In the genomic region with DNA sequence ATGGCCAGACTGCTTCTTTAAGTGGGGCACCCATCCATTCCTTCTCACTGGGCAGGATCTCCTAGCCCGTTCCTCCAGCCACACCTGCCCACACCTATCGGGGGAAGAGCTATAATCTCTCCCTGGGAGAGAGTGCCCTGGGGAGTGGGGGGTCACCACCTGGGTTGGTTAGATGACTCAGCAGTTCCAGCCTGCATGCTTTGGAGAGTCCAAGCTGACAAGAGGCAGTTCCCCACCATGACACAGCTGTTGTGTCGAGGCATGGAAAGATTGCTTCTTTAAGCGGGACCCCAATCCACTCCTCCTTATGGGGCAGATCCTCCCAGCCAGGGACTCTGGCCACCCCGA, we compare ENCODE assay signal across 2 cellular contexts.
A peak's percentile ranks its signal among the peaks of the same experiment; 100 is the strongest.
TF ChIP-seq lines count a peak whose summit lies in the region.

No MANE protein-coding gene starts in this region.

TF ChIP-seq in A549, 52 proteins besides CTCF, POLR2A, EP300 and RAD21:
- 0 out of 2 replicates have a peak, but pooled peaks have one; percentile 40 for TF ChIP-seq NFE2L2 (conservative IDR thresholded peaks at IDR 0.05; ENCODE audit: low read length)
- peak; percentile 47 for TF ChIP-seq MAFK (IDR thresholded peaks at IDR 0.05; ENCODE audit: partially characterized antibody)
- TF ChIP-seq CBX8 (IDR thresholded peaks at IDR 0.05) = no peak
- TF ChIP-seq GATA3 (IDR thresholded peaks at IDR 0.05; ENCODE audit: borderline replicate concordance) = no peak
- no peak for TF ChIP-seq CHD2 (IDR thresholded peaks at IDR 0.05; ENCODE audit: low read length, partially characterized antibody)
- no peak for TF ChIP-seq ZFP36 (IDR thresholded peaks at IDR 0.05; ENCODE audit: borderline replicate concordance, partially characterized antibody)
- TF ChIP-seq NPAS2 (CRISPR knock-in tag; IDR thresholded peaks at IDR 0.05; ENCODE audit: borderline replicate concordance) = no peak

TF ChIP-seq in H1, 55 proteins besides CTCF, POLR2A, EP300 and RAD21:
- TF ChIP-seq RXRA (IDR thresholded peaks at IDR 0.05; ENCODE audit: insufficient read depth, low read depth, low read length) (no peak), BACH1 (IDR thresholded peaks at IDR 0.05; ENCODE audit: low read length) (peak; percentile 91), SIX5 (IDR thresholded peaks at IDR 0.05; ENCODE audit: low read depth, low read length) (no peak), GTF2F1 (IDR thresholded peaks at IDR 0.05; ENCODE audit: borderline replicate concordance, low read depth, low read length) (no peak), MAFK (IDR thresholded peaks at IDR 0.05; ENCODE audit: low read depth, low read length) (peak; percentile 43; the same call in 1 of the 2 replicates)
